Comparison of ENCODE assay signal across 16 cellular contexts in the genomic region with DNA sequence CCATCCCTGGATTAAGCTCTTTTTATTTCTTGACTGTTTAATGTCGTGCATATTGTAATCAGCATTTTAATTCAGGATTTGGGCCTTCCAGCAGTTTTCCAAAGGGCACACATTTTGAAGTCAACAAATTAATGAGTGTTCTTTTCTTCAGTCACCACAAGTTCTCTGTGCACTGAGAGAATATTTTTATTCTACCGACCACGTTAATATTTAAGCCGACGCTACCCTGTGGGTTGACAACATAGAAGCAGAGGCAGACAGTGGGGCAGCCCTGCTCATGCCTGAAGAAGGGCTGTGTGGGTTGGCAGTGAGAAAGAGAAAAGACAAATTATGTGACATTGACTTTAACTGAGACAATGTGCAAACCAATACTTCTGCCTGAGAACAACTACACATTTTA.
DNase-seq lines count a peak whose midpoint lies in the region; ATAC-seq and TF ChIP-seq lines count a peak whose summit lies in the region.
"Had no signal": no experiment of that assay in that cellular context is flagged by ENCODE, and none has a peak within 500 bp of the region (broad histone marks: within the 10 kb centered on the region; RNA-seq: fewer than 3 reads in every experiment).

No MANE protein-coding gene starts in this region.

- BruUV-seq in PC-3 (replicated peaks; lab: Mats Ljungman, UMichigan): no TSS peak

- H3K4me1 Mint-ChIP-seq in natural killer cell treated with Interleukin-12 subunit alpha and Interleukin-12 subunit beta and Interleukin-15 and Interleukin-18, amount 100 ng/mL, for 72 hours (ENCODE audit: low read depth in 2 of 2): peaks cover 38 to 42% of the 10 kb centered on the region in 2 donors
- H3K4me1 Mint-ChIP-seq in natural killer cell (peaks cover 40 to 41% of the 10 kb centered on the region in 2 donors), T-helper 17 cell (peaks cover 53% of the 10 kb centered on the region)
- peaks cover 25% of the 10 kb centered on the region for H3K4me1 Mint-ChIP-seq in activated T-helper 17 cell treated with anti-CD3 and anti-CD28 coated beads, Interleukin-2, amount 50 U/mL, for 72 hours

- POLR2A ChIA-PET in PC-3 (lab: Charles Lee; ENCODE audit: unreplicated experiment): no interaction called here

- intact Hi-C loops in natural killer cell (cut with micrococcal nuclease) (loop anchor here (10.0 kb wide), 1 partner anchor 192 kb away; no protein-coding TSS in a partner anchor), PC-3 (cut with micrococcal nuclease) (no loop called here)

- ATAC-seq in natural killer cell treated with Interleukin-12 subunit alpha and Interleukin-12 subunit beta and Interleukin-15 and Interleukin-18, amount 100 ng/mL, for 72 hours: no peak
- ATAC-seq in natural killer cell (no peak), T-helper 17 cell (no peak), PC-3 (no peak)
- ATAC-seq in activated T-helper 17 cell treated with anti-CD3 and anti-CD28 coated beads, Interleukin-2, amount 50 U/mL, for 72 hours (replicated peaks): no peak
- ATAC-seq: CD8-positive, alpha-beta T cell had no signal

- H3K9me2 ChIP-seq in PC-3 (replicated peaks; ENCODE audit: low read length): no peaks in the 10 kb centered on the region

- no peak for DNase-seq in natural killer cell treated with Interleukin-12 subunit alpha and Interleukin-12 subunit beta and Interleukin-15 and Interleukin-18, amount 100 ng/mL, for 72 hours (ENCODE audit: low spot score)
- DNase-seq in natural killer cell: no peak
- DNase-seq in T-helper 17 cell: no peak
- DNase-seq in left kidney (ENCODE audit: low read depth, low spot score): peak; percentile 41
- DNase-seq in smooth muscle cell (lab: John Stamatoyannopoulos, UW; ENCODE audit: unreplicated experiment): no peak
- DNase-seq in PC-3: no peak
- no peak for DNase-seq in amniotic stem cell (lab: John Stamatoyannopoulos, UW)
- DNase-seq: ACHN; CD8-positive, alpha-beta T cell; COR-L47; DND-41; GDM1; GM23248; IMR-90 had no signal

- H3K36me3 Mint-ChIP-seq in natural killer cell treated with Interleukin-12 subunit alpha and Interleukin-12 subunit beta and Interleukin-15 and Interleukin-18, amount 100 ng/mL, for 72 hours: no peaks in the 10 kb centered on the region
- no peaks in the 10 kb centered on the region for H3K36me3 Mint-ChIP-seq in natural killer cell
- H3K36me3 Mint-ChIP-seq in T-helper 17 cell (ENCODE audit: low read depth): no peaks in the 10 kb centered on the region
- H3K36me3 Mint-ChIP-seq in activated T-helper 17 cell treated with anti-CD3 and anti-CD28 coated beads, Interleukin-2, amount 50 U/mL, for 72 hours (ENCODE audit: low read depth): peaks cover 6% of the 10 kb centered on the region
- H3K36me3 Mint-ChIP-seq: CD8-positive, alpha-beta T cell had no signal

- H2AFZ ChIP-seq in smooth muscle cell (ENCODE audit: low read depth) (no peak overlapping the region), PC-3 (ENCODE audit: low read length) (no peak overlapping the region)
- H2AFZ ChIP-seq: GM23248 had no signal

- TF ChIP-seq CTCF in natural killer cell (IDR thresholded peaks at IDR 0.05): no peak
- TF ChIP-seq CTCF in smooth muscle cell (IDR thresholded peaks at IDR 0.05; ENCODE audit: borderline replicate concordance, insufficient read depth, poor library complexity, severe bottlenecking): no peak
- TF ChIP-seq CTCF in PC-3 (conservative IDR thresholded peaks at IDR 0.05; ENCODE audit: low read depth, low read length): no peak

- H3K9me3 Mint-ChIP-seq in natural killer cell treated with Interleukin-12 subunit alpha and Interleukin-12 subunit beta and Interleukin-15 and Interleukin-18, amount 100 ng/mL, for 72 hours: no peaks in the 10 kb centered on the region
- H3K9me3 Mint-ChIP-seq in natural killer cell: no peaks in the 10 kb centered on the region
- no peaks in the 10 kb centered on the region for H3K9me3 Mint-ChIP-seq in activated T-helper 17 cell treated with anti-CD3 and anti-CD28 coated beads, Interleukin-2, amount 50 U/mL, for 72 hours
- H3K9me3 Mint-ChIP-seq: CD8-positive, alpha-beta T cell had no signal

- H3K9me3 ChIP-seq in T-helper 17 cell (ENCODE audit: control insufficient read depth, low read length, poor library complexity, severe bottlenecking): no peaks in the 10 kb centered on the region
- H3K9me3 ChIP-seq in smooth muscle cell (replicated peaks; ENCODE audit: low read depth): no peaks in the 10 kb centered on the region
- H3K9me3 ChIP-seq in PC-3 (ENCODE audit: low read length): no peaks in the 10 kb centered on the region
- H3K9me3 ChIP-seq: BLaER1 treated with 17β-estradiol and CSF1 and Interleukin-3, amounts not matched to agents 10 nM and 100 nM had no signal

- H3K4me1 ChIP-seq in smooth muscle cell (ENCODE audit: low read depth) (no peaks in the 10 kb centered on the region), PC-3 (ENCODE audit: insufficient read depth, low read length) (no peaks in the 10 kb centered on the region)

- H3K79me2 ChIP-seq in smooth muscle cell (ENCODE audit: low read depth) (no peaks in the 10 kb centered on the region), PC-3 (ENCODE audit: low read length) (no peaks in the 10 kb centered on the region)

- H3K36me3 ChIP-seq in smooth muscle cell (ENCODE audit: low read depth) (no peaks in the 10 kb centered on the region), PC-3 (ENCODE audit: low read depth, low read length) (no peaks in the 10 kb centered on the region)
- H3K36me3 ChIP-seq: BLaER1 treated with 17β-estradiol and CSF1 and Interleukin-3, amounts not matched to agents 10 nM and 100 nM had no signal

- H4K20me1 ChIP-seq in smooth muscle cell (ENCODE audit: low read depth) (no peaks in the 10 kb centered on the region), PC-3 (ENCODE audit: low read length) (no peaks in the 10 kb centered on the region)
- H4K20me1 ChIP-seq: BLaER1 treated with 17β-estradiol and CSF1 and Interleukin-3, amounts not matched to agents 10 nM and 100 nM had no signal

- 91% methylated on average over 5 of the region's 5 CpGs for WGBS in smooth muscle cell (ENCODE audit: low lambda C conversion rate)

- no peaks in the 10 kb centered on the region for H3K27me3 Mint-ChIP-seq in natural killer cell treated with Interleukin-12 subunit alpha and Interleukin-12 subunit beta and Interleukin-15 and Interleukin-18, amount 100 ng/mL, for 72 hours
- H3K27me3 Mint-ChIP-seq in natural killer cell (ENCODE audit: low read depth in 2 of 2) (no peaks in the 10 kb centered on the region), T-helper 17 cell (no peaks in the 10 kb centered on the region)
- H3K27me3 Mint-ChIP-seq in activated T-helper 17 cell treated with anti-CD3 and anti-CD28 coated beads, Interleukin-2, amount 50 U/mL, for 72 hours: no peaks in the 10 kb centered on the region

- H3K9ac ChIP-seq in smooth muscle cell (ENCODE audit: low read depth) (no peak overlapping the region), PC-3 (ENCODE audit: low read length) (no peak overlapping the region)
- H3K9ac ChIP-seq: BLaER1 treated with 17β-estradiol and CSF1 and Interleukin-3, amounts not matched to agents 10 nM and 100 nM; GM23248 had no signal

- H3K4me3 Mint-ChIP-seq in natural killer cell treated with Interleukin-12 subunit alpha and Interleukin-12 subunit beta and Interleukin-15 and Interleukin-18, amount 100 ng/mL, for 72 hours: no peak overlapping the region
- H3K4me3 Mint-ChIP-seq in natural killer cell (no peak overlapping the region), T-helper 17 cell (no peak overlapping the region)
- H3K4me3 Mint-ChIP-seq in activated T-helper 17 cell treated with anti-CD3 and anti-CD28 coated beads, Interleukin-2, amount 50 U/mL, for 72 hours: no peak overlapping the region
- H3K4me3 Mint-ChIP-seq: CD8-positive, alpha-beta T cell had no signal

- H3K4me2 ChIP-seq in smooth muscle cell (no peak overlapping the region), PC-3 (ENCODE audit: low read length) (no peak overlapping the region)
- H3K4me2 ChIP-seq: BLaER1 treated with 17β-estradiol and CSF1 and Interleukin-3, amounts not matched to agents 10 nM and 100 nM had no signal

- CTCF ChIA-PET in PC-3 (lab: Charles Lee): no interaction called here

- H3K27ac ChIP-seq in smooth muscle cell (ENCODE audit: low read depth): no peak overlapping the region
- H3K27ac ChIP-seq in PC-3 (ENCODE audit: low read length): no peak overlapping the region
- H3K27ac ChIP-seq: BLaER1 treated with 17β-estradiol and CSF1 and Interleukin-3, amounts not matched to agents 10 nM and 100 nM; GM23248 had no signal

- H3K4me3 ChIP-seq in smooth muscle cell (no peak overlapping the region), PC-3 (ENCODE audit: low read length) (no peak overlapping the region)
- H3K4me3 ChIP-seq: BLaER1 treated with 17β-estradiol and CSF1 and Interleukin-3, amounts not matched to agents 10 nM and 100 nM; GM23248 had no signal

- peak overlapping the region; percentile 19 to 29 for H3K27ac Mint-ChIP-seq in natural killer cell treated with Interleukin-12 subunit alpha and Interleukin-12 subunit beta and Interleukin-15 and Interleukin-18, amount 100 ng/mL, for 72 hours
- H3K27ac Mint-ChIP-seq in natural killer cell (no peak overlapping the region), T-helper 17 cell (peak overlapping the region; percentile 56)
- no peak overlapping the region for H3K27ac Mint-ChIP-seq in activated T-helper 17 cell treated with anti-CD3 and anti-CD28 coated beads, Interleukin-2, amount 50 U/mL, for 72 hours
- H3K27ac Mint-ChIP-seq: CD8-positive, alpha-beta T cell had no signal

- H3F3A ChIP-seq in smooth muscle cell (ENCODE audit: low read depth): no peaks in the 10 kb centered on the region
- H3F3A ChIP-seq in PC-3 (ENCODE audit: low read length, unreplicated experiment): no peaks in the 10 kb centered on the region

- no peaks in the 10 kb centered on the region for H3K27me3 ChIP-seq in smooth muscle cell (ENCODE audit: low read depth)
- H3K27me3 ChIP-seq in PC-3 (ENCODE audit: low read length): no peaks in the 10 kb centered on the region
- H3K27me3 ChIP-seq: BLaER1 treated with 17β-estradiol and CSF1 and Interleukin-3, amounts not matched to agents 10 nM and 100 nM had no signal

Comparison
In these comparisons a context has a peak if more than half of its experiments do, and no peak if none do; other contexts are left out.
1. H3K27ac Mint-ChIP-seq: peak in natural killer cell treated with Interleukin-12 subunit alpha and Interleukin-12 subunit beta and Interleukin-15 and Interleukin-18, amount 100 ng/mL, for 72 hours (2 of 2) and T-helper 17 cell (single experiment); none in natural killer cell (0 of 2) and activated T-helper 17 cell treated with anti-CD3 and anti-CD28 coated beads, Interleukin-2, amount 50 U/mL, for 72 hours (single experiment).